ENCODE assay signal across 11 cellular contexts in the genomic region with DNA sequence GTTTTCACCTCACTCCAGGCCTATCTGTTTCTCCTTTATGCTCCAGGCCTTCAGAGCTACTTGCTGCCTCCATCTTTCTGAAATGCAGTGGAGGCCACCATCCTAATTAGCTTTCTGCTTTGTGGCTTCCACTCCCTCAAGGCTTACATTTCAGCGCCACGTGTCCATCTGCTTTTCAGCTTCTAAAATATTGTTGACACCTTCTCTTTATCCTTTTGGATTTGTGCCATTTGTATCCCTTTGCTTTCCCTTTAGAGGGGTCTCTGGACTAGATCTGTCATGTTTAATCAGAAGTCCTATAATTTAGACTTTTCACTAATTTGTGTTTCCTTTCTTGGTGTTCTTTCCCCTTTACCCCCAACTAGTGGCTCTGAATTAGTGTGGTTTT.
DNase-seq lines count a peak whose midpoint lies in the region; ATAC-seq and TF ChIP-seq lines count a peak whose summit lies in the region.
"Had no signal": no experiment of that assay in that cellular context is flagged by ENCODE, and none has a peak within 500 bp of the region (broad histone marks: within the 10 kb centered on the region; RNA-seq: fewer than 3 reads in every experiment).

No MANE protein-coding gene starts in this region.

- intact Hi-C loops in naive thymus-derived CD4-positive, alpha-beta T cell (cut with micrococcal nuclease), result loop anchor here (1.0 to 10.0 kb wide), 5 partner anchors 8 to 142 kb away; partner anchors contain the start of gene DHRS3 (in 1 of the 2)
- intact Hi-C loops in mucosa of descending colon (cut with DNase I, micrococcal nuclease), result loop anchor here in 1 of 2 donors (10.0 kb wide), 1 partner anchor 142 kb away; the partner anchor contains the start of gene DHRS3

- POLR2A ChIA-PET in naive thymus-derived CD4-positive, alpha-beta T cell (lab: Charles Lee), result interaction anchor here (0.5 to 12.1 kb wide), 11 partner anchors 9 to 316 kb away, joined by 3 to 212 read pairs (median 8); partner anchors contain the start of gene DHRS3

- H3K4me1 ChIP-seq in naive thymus-derived CD4-positive, alpha-beta T cell (ENCODE audit: control insufficient read depth in 2 of 2, insufficient read depth in 2 of 2, low read length in 2 of 2), result peaks cover 46 to 82% of the 10 kb centered on the region in 2 donors
- peaks cover 33% of the 10 kb centered on the region for H3K4me1 ChIP-seq in mucosa of descending colon (ENCODE audit: low read depth)

- H3K9me3 Mint-ChIP-seq in activated naive CD4-positive, alpha-beta T cell treated with anti-CD3 and anti-CD28 coated beads, Interleukin-2, amount 10 ng/mL, durations not matched to agents 7 days and 5 days, result no peaks in the 10 kb centered on the region
- no peaks in the 10 kb centered on the region for H3K9me3 Mint-ChIP-seq in activated naive CD4-positive, alpha-beta T cell treated with anti-CD3 and anti-CD28 coated beads, Interleukin-2, amount 50 U/mL, for 72 hours
- H3K9me3 Mint-ChIP-seq in naive thymus-derived CD4-positive, alpha-beta T cell, result peaks cover 0 to 2% (median 0%) of the 10 kb centered on the region in 11 donors
- H3K9me3 Mint-ChIP-seq in type B pancreatic cell, result no peaks in the 10 kb centered on the region

- TF ChIP-seq CTCF in type B pancreatic cell (conservative IDR thresholded peaks at IDR 0.05) (no peak), mucosa of descending colon (IDR thresholded peaks at IDR 0.05) (no peak)

- no peaks in the 10 kb centered on the region for H3K27me3 ChIP-seq in naive thymus-derived CD4-positive, alpha-beta T cell (ENCODE audit: control insufficient read depth in 2 of 2, insufficient read depth in 2 of 2, low read length in 2 of 2)

- H3K9me3 ChIP-seq in naive thymus-derived CD4-positive, alpha-beta T cell (ENCODE audit: control insufficient read depth in 2 of 3, low read length in 3 of 3), result no peaks in the 10 kb centered on the region
- H3K9me3 ChIP-seq in mucosa of descending colon, result no peaks in the 10 kb centered on the region

- H3K27ac Mint-ChIP-seq in activated naive CD4-positive, alpha-beta T cell treated with anti-CD3 and anti-CD28 coated beads, Interleukin-2, amount 10 ng/mL, durations not matched to agents 7 days and 5 days, result peak overlapping the region; percentile 98
- peak overlapping the region; percentile 95 to 99 for H3K27ac Mint-ChIP-seq in activated naive CD4-positive, alpha-beta T cell treated with anti-CD3 and anti-CD28 coated beads, Interleukin-2, amount 50 U/mL, for 72 hours
- peak overlapping the region; percentile 94 to 99 (median 96) for H3K27ac Mint-ChIP-seq in naive thymus-derived CD4-positive, alpha-beta T cell
- peak overlapping the region; percentile 95 for H3K27ac Mint-ChIP-seq in type B pancreatic cell

- peak overlapping the region; percentile 67 for H3K27ac ChIP-seq in naive thymus-derived CD4-positive, alpha-beta T cell (ENCODE audit: low read depth, low read length)

- no peaks in the 10 kb centered on the region for H3K27me3 Mint-ChIP-seq in activated naive CD4-positive, alpha-beta T cell treated with anti-CD3 and anti-CD28 coated beads, Interleukin-2, amount 10 ng/mL, durations not matched to agents 7 days and 5 days
- no peaks in the 10 kb centered on the region for H3K27me3 Mint-ChIP-seq in naive thymus-derived CD4-positive, alpha-beta T cell
- H3K27me3 Mint-ChIP-seq in type B pancreatic cell, result no peaks in the 10 kb centered on the region

- peaks cover 85% of the 10 kb centered on the region for H3K4me1 Mint-ChIP-seq in activated naive CD4-positive, alpha-beta T cell treated with anti-CD3 and anti-CD28 coated beads, Interleukin-2, amount 10 ng/mL, durations not matched to agents 7 days and 5 days
- peaks cover 52 to 96% (median 91%) of the 10 kb centered on the region in 7 donors for H3K4me1 Mint-ChIP-seq in naive thymus-derived CD4-positive, alpha-beta T cell
- H3K4me1 Mint-ChIP-seq in type B pancreatic cell (ENCODE audit: unreplicated experiment), result peaks cover 73% of the 10 kb centered on the region

- peak overlapping the region; percentile 32 for H3K4me3 Mint-ChIP-seq in activated naive CD4-positive, alpha-beta T cell treated with anti-CD3 and anti-CD28 coated beads, Interleukin-2, amount 10 ng/mL, durations not matched to agents 7 days and 5 days
- peak overlapping the region; percentile 72 to 86 (median 78) for H3K4me3 Mint-ChIP-seq in naive thymus-derived CD4-positive, alpha-beta T cell
- H3K4me3 Mint-ChIP-seq in type B pancreatic cell, result peak overlapping the region; percentile 58

- CTCF ChIA-PET in activated naive CD4-positive, alpha-beta T cell treated with anti-CD3 and anti-CD28 coated beads, Interleukin-2, amount 10 ng/mL, durations not matched to agents 7 days and 5 days (lab: Charles Lee), result interaction anchor here (1.7 to 1.8 kb wide), 2 partner anchors 23 to 34 kb away, joined by 4 to 6 read pairs; no protein-coding TSS in a partner anchor
- CTCF ChIA-PET in naive thymus-derived CD4-positive, alpha-beta T cell (lab: Charles Lee), result interaction anchor here (0.7 to 1.0 kb wide), 2 partner anchors 65 to 354 kb away, joined by 3 to 4 read pairs; no protein-coding TSS in a partner anchor

- no peak for DNase-seq in activated naive CD4-positive, alpha-beta T cell treated with anti-CD3 and anti-CD28 coated beads, Interleukin-2, amount 10 ng/mL, durations not matched to agents 7 days and 5 days
- no peak for DNase-seq in activated naive CD4-positive, alpha-beta T cell (lab: John Stamatoyannopoulos, UW)
- no peak for DNase-seq in activated naive CD4-positive, alpha-beta T cell treated with anti-CD3 and anti-CD28 coated beads, Interleukin-2, amount 50 U/mL, for 72 hours (ENCODE audit: low spot score in 2 of 2)
- no peak for DNase-seq in naive thymus-derived CD4-positive, alpha-beta T cell
- DNase-seq in type B pancreatic cell (ENCODE audit: extremely low spot score, unreplicated experiment) (no peak), SK-N-DZ (ENCODE audit: low spot score) (no peak), mucosa of descending colon (no peak), NCI-H187 (lab: John Stamatoyannopoulos, UW) (no peak)
- DNase-seq: activated gamma-delta T cell, SIG-M5 had no signal

- H3K36me3 Mint-ChIP-seq in activated naive CD4-positive, alpha-beta T cell treated with anti-CD3 and anti-CD28 coated beads, Interleukin-2, amount 10 ng/mL, durations not matched to agents 7 days and 5 days, result peaks cover 64% of the 10 kb centered on the region
- H3K36me3 Mint-ChIP-seq in activated naive CD4-positive, alpha-beta T cell treated with anti-CD3 and anti-CD28 coated beads, Interleukin-2, amount 50 U/mL, for 72 hours, result peaks cover 20 to 30% of the 10 kb centered on the region in 2 donors
- H3K36me3 Mint-ChIP-seq in naive thymus-derived CD4-positive, alpha-beta T cell, result peaks cover 3 to 52% (median 3%) of the 10 kb centered on the region in 5 donors
- peaks cover 17% of the 10 kb centered on the region for H3K36me3 Mint-ChIP-seq in type B pancreatic cell

- ATAC-seq in activated naive CD4-positive, alpha-beta T cell treated with anti-CD3 and anti-CD28 coated beads, Interleukin-2, amount 50 U/mL, for 72 hours, result no peak
- ATAC-seq in naive thymus-derived CD4-positive, alpha-beta T cell, result no peak
- no peak for ATAC-seq in mucosa of descending colon

- H3K36me3 ChIP-seq in naive thymus-derived CD4-positive, alpha-beta T cell (ENCODE audit: control insufficient read depth in 2 of 3, insufficient read depth in 3 of 3, low read length in 3 of 3), result no peaks in the 10 kb centered on the region
- H3K36me3 ChIP-seq in mucosa of descending colon (ENCODE audit: low read depth), result no peaks in the 10 kb centered on the region

- H3K4me3 ChIP-seq in naive thymus-derived CD4-positive, alpha-beta T cell (ENCODE audit: low read length), result peak overlapping the region; percentile 11
- no peak overlapping the region for H3K4me3 ChIP-seq in mucosa of descending colon
- H3K4me3 ChIP-seq: skin epidermis had no signal
